In the genomic region with DNA sequence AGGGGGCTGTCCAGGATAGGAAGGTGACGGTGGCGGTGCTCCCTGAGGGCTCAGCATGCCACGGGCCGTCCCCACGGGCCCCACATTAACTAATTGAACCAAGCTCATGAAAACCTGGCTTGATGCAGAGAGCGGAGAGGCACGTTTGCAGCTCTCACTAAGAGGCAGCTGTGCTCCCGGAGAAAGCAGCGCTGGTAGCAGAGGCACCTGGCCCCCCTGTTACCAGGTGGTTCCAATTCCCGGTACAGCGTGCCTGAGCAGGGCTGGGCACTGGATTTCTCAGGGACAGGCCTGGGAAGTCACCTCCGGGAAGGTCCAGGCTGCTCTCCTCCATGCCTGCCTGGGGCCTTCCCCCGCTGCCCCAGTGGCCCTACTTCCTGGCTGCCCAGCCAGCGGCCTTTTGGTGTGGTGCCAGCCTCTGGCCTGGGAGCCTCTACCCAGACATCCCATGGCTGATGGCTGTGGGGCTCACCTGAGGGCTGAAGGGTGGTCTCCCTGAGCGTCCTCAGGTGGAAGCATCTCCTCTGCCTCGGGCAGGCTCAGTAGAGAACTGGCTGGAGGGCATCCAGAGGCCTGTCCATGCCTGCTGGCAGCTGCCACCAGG, we compare ENCODE assay signal across 13 cellular contexts. TPM values are rescaled to one million over a fixed set of nuclear protein-coding genes. Genes with fewer than 3 reads are reported as not detected.
DNase-seq lines count a peak whose midpoint lies in the region; ATAC-seq and TF ChIP-seq lines count a peak whose summit lies in the region.
"Had no signal": no experiment of that assay in that cellular context is flagged by ENCODE, and none has a peak within 500 bp of the region (broad histone marks: within the 10 kb centered on the region; RNA-seq: fewer than 3 reads in every experiment).

No MANE protein-coding gene starts in this region.

- no peak for TF ChIP-seq POLR2A in testis (IDR thresholded peaks at IDR 0.05)

- peak overlapping the region; percentile 86 for H3K27ac Mint-ChIP-seq in dendritic cell treated with granulocyte-macrophage colony-stimulating factor and Interleukin-4, amounts not matched to agents 40 ng/mL and 50 ng/mL, for 4 days
- peak overlapping the region in 6 of 9 donors; percentile 83 to 92 (median 90) for H3K27ac Mint-ChIP-seq in naive thymus-derived CD4-positive, alpha-beta T cell
- H3K27ac Mint-ChIP-seq: HFFc6 had no signal

- peak overlapping the region; percentile 73 for H2AFZ ChIP-seq in KMS-11 (ENCODE audit: low read depth)

- no peaks in the 10 kb centered on the region for H3K9me3 Mint-ChIP-seq in dendritic cell treated with granulocyte-macrophage colony-stimulating factor and Interleukin-4, amounts not matched to agents 40 ng/mL and 50 ng/mL, for 4 days
- peaks cover 0 to 2% (median 0%) of the 10 kb centered on the region in 11 donors for H3K9me3 Mint-ChIP-seq in naive thymus-derived CD4-positive, alpha-beta T cell

- H3K27me3 Mint-ChIP-seq in dendritic cell treated with granulocyte-macrophage colony-stimulating factor and Interleukin-4, amounts not matched to agents 40 ng/mL and 50 ng/mL, for 4 days = peaks cover 18% of the 10 kb centered on the region
- peaks cover 0 to 20% (median 0%) of the 10 kb centered on the region in 5 donors for H3K27me3 Mint-ChIP-seq in naive thymus-derived CD4-positive, alpha-beta T cell

- no peaks in the 10 kb centered on the region; a peak in 1 of 22 replicates for H3K36me3 ChIP-seq in BLaER1 treated with 17β-estradiol and CSF1 and Interleukin-3, amounts not matched to agents 10 nM and 100 nM
- H3K36me3 ChIP-seq in KMS-11 (ENCODE audit: insufficient read depth) (no peaks in the 10 kb centered on the region), testis (ENCODE audit: low read depth, missing control alignments) (no peaks in the 10 kb centered on the region)
- peaks cover 0 to 10% (median 0%) of the 10 kb centered on the region in 3 experiments for H3K36me3 ChIP-seq in naive thymus-derived CD4-positive, alpha-beta T cell (ENCODE audit: control insufficient read depth in 2 of 3, insufficient read depth in 3 of 3, low read length in 3 of 3)

- TF ChIP-seq CTCF in KMS-11 (conservative IDR thresholded peaks at IDR 0.05; ENCODE audit: low read depth, low read length) = no peak
- no peak for TF ChIP-seq CTCF in testis (IDR thresholded peaks at IDR 0.05)

- WGBS in testis, 2 donors = 47 to 60% methylated on average over 1 to 16 of the region's 16 CpGs

- peaks cover 43% of the 10 kb centered on the region for H3K36me3 Mint-ChIP-seq in dendritic cell treated with granulocyte-macrophage colony-stimulating factor and Interleukin-4, amounts not matched to agents 40 ng/mL and 50 ng/mL, for 4 days (ENCODE audit: low read depth)
- peaks cover 0 to 7% (median 0%) of the 10 kb centered on the region in 5 donors for H3K36me3 Mint-ChIP-seq in naive thymus-derived CD4-positive, alpha-beta T cell

- H3K4me1 Mint-ChIP-seq in dendritic cell treated with granulocyte-macrophage colony-stimulating factor and Interleukin-4, amounts not matched to agents 40 ng/mL and 50 ng/mL, for 4 days (ENCODE audit: low read depth) = peaks cover 61% of the 10 kb centered on the region
- H3K4me1 Mint-ChIP-seq in naive thymus-derived CD4-positive, alpha-beta T cell = peaks cover 18 to 53% (median 41%) of the 10 kb centered on the region in 7 donors

- ATAC-seq in naive thymus-derived CD4-positive, alpha-beta T cell = no peak
- ATAC-seq: K562 had no signal

- peaks cover 5% of the 10 kb centered on the region; the same call in 1 of the 2 replicates for H3K79me2 ChIP-seq in KMS-11 (ENCODE audit: insufficient read depth, low read depth)

- POLR2A ChIA-PET in naive thymus-derived CD4-positive, alpha-beta T cell (lab: Charles Lee) = interaction anchor here (0.6 to 2.0 kb wide), 8 partner anchors 19 to 932 kb away, joined by 3 to 7 read pairs (median 4); a partner anchor contains a TSS

- intact Hi-C loops in dendritic cell treated with granulocyte-macrophage colony-stimulating factor and Interleukin-4, amounts not matched to agents 40 ng/mL and 50 ng/mL, for 4 days (cut with micrococcal nuclease) = loop anchor here (5.0 kb wide), 3 partner anchors 41 to 446 kb away; no protein-coding TSS in a partner anchor
- intact Hi-C loops in naive thymus-derived CD4-positive, alpha-beta T cell (cut with micrococcal nuclease) = loop anchor here (1.0 to 5.0 kb wide), 7 partner anchors 21 to 977 kb away; a partner anchor contains a TSS
- intact Hi-C loops in testis (cut with DNase I; ENCODE audit: low total_unique reads) = no loop called here

- H3K27me3 ChIP-seq in BLaER1 treated with 17β-estradiol and CSF1 and Interleukin-3, amounts not matched to agents 10 nM and 100 nM = peaks cover 0 to 37% (median 15%) of the 10 kb centered on the region in 11 experiments; a peak in 18 of 22 replicates
- no peaks in the 10 kb centered on the region for H3K27me3 ChIP-seq in KMS-11 (ENCODE audit: insufficient read depth, low read depth)
- no peaks in the 10 kb centered on the region for H3K27me3 ChIP-seq in naive thymus-derived CD4-positive, alpha-beta T cell (ENCODE audit: control insufficient read depth in 2 of 2, insufficient read depth in 2 of 2, low read length in 2 of 2)
- H3K27me3 ChIP-seq in testis = no peaks in the 10 kb centered on the region

- H3K4me1 ChIP-seq in BLaER1 treated with 17β-estradiol and CSF1 and Interleukin-3, amounts not matched to agents 10 nM and 100 nM = peaks cover 33 to 47% (median 40%) of the 10 kb centered on the region in 10 experiments
- peaks cover 51% of the 10 kb centered on the region for H3K4me1 ChIP-seq in KMS-11 (ENCODE audit: low read depth, poor library complexity, severe bottlenecking)
- peaks cover 22 to 56% of the 10 kb centered on the region in 2 donors for H3K4me1 ChIP-seq in naive thymus-derived CD4-positive, alpha-beta T cell (ENCODE audit: control insufficient read depth in 2 of 2, insufficient read depth in 2 of 2, low read length in 2 of 2)
- H3K4me1 ChIP-seq in testis = peaks cover 6% of the 10 kb centered on the region

- peaks cover 0 to 28% (median 3%) of the 10 kb centered on the region in 11 experiments; a peak in 9 of 22 replicates for H4K20me1 ChIP-seq in BLaER1 treated with 17β-estradiol and CSF1 and Interleukin-3, amounts not matched to agents 10 nM and 100 nM
- H4K20me1 ChIP-seq in KMS-11 (ENCODE audit: insufficient read depth) = no peaks in the 10 kb centered on the region

- peak overlapping the region; percentile 93 for H3K4me3 Mint-ChIP-seq in dendritic cell treated with granulocyte-macrophage colony-stimulating factor and Interleukin-4, amounts not matched to agents 40 ng/mL and 50 ng/mL, for 4 days
- H3K4me3 Mint-ChIP-seq in naive thymus-derived CD4-positive, alpha-beta T cell = peak overlapping the region; percentile 93 to 99 (median 96)
- H3K4me3 Mint-ChIP-seq: HFFc6 had no signal

- H3K27ac ChIP-seq in BLaER1 treated with 17β-estradiol and CSF1 and Interleukin-3, amounts not matched to agents 10 nM and 100 nM = peak overlapping the region in 4 of 11 experiments; percentile 62 to 78 (median 76); a peak in 5 of 22 replicates
- H3K27ac ChIP-seq in KMS-11 (no peak overlapping the region), testis (no peak overlapping the region)
- H3K27ac ChIP-seq in naive thymus-derived CD4-positive, alpha-beta T cell (ENCODE audit: low read depth, low read length) = peak overlapping the region; percentile 52

- peak overlapping the region; percentile 60 to 81 (median 70); a peak in 19 of 20 replicates for H3K4me3 ChIP-seq in BLaER1 treated with 17β-estradiol and CSF1 and Interleukin-3, amounts not matched to agents 10 nM and 100 nM
- H3K4me3 ChIP-seq in KMS-11 (IDR thresholded peaks at IDR 0.05; ENCODE audit: insufficient read depth, low read depth, low read length) (no peak overlapping the region), testis (peak overlapping the region in 1 of 2 donors; percentile 41)
- H3K4me3 ChIP-seq in naive thymus-derived CD4-positive, alpha-beta T cell (ENCODE audit: low read length) = peak overlapping the region; percentile 71
- H3K4me3 ChIP-seq: K562 had no signal

- peak overlapping the region in 10 of 11 experiments; percentile 66 to 83 (median 76); a peak in 20 of 22 replicates for H3K9ac ChIP-seq in BLaER1 treated with 17β-estradiol and CSF1 and Interleukin-3, amounts not matched to agents 10 nM and 100 nM
- H3K9ac ChIP-seq in KMS-11 = peak overlapping the region; percentile 46; the same call in 1 of the 2 replicates

- CTCF ChIA-PET in naive thymus-derived CD4-positive, alpha-beta T cell (lab: Charles Lee) = interaction anchor here (0.8 to 1.5 kb wide), 4 partner anchors 22 to 442 kb away, joined by 3 to 4 read pairs (median 4); no protein-coding TSS in a partner anchor

- peak overlapping the region; percentile 86 to 99 (median 97) for H3K4me2 ChIP-seq in BLaER1 treated with 17β-estradiol and CSF1 and Interleukin-3, amounts not matched to agents 10 nM and 100 nM
- peak overlapping the region; percentile 95 for H3K4me2 ChIP-seq in KMS-11

- peak in 2 of 9 donors; percentile 8 to 32 for DNase-seq in naive thymus-derived CD4-positive, alpha-beta T cell
- DNase-seq in NOMO-1 treated with DMSO at 0.1 percent for 48 hours (lab: John Stamatoyannopoulos, UW; ENCODE audit: unreplicated experiment) (no peak), testis (no peak), SW 1271 (lab: John Stamatoyannopoulos, UW) (no peak)
- DNase-seq in stimulated activated CD8-positive, alpha-beta memory T cell treated with anti-CD3 and anti-CD28 coated beads, Interleukin-4, amount 100 ng/mL, for 48 hours = no peak
- DNase-seq: DMS 273 treated with DMSO at 0.1 percent for 48 hours, HFFc6 had no signal

- no peaks in the 10 kb centered on the region for H3K9me3 ChIP-seq in BLaER1 treated with 17β-estradiol and CSF1 and Interleukin-3, amounts not matched to agents 10 nM and 100 nM (replicated peaks in 1 of 11)
- no peaks in the 10 kb centered on the region for H3K9me3 ChIP-seq in naive thymus-derived CD4-positive, alpha-beta T cell (ENCODE audit: control insufficient read depth in 2 of 3, low read length in 3 of 3)
- no peaks in the 10 kb centered on the region for H3K9me3 ChIP-seq in testis

RNA-seq across cellular contexts. Expression of a gene that starts 1.2 kb away (rescaled TPM):
- total RNA-seq in naive thymus-derived CD4-positive, alpha-beta T cell = 10 to 100 TPM; 14.7 to 46.4 (median 41.4) TPM
- 10 to 100 TPM; 15.8 to 20.9 TPM for polyA plus RNA-seq in naive thymus-derived CD4-positive, alpha-beta T cell
- total RNA-seq in testis = 10 to 100 TPM; 12.8 to 24.2 TPM
- 6.0 TPM for polyA plus RNA-seq in testis (ENCODE audit: insufficient read depth, low read depth, low replicate concordance)
- total RNA-seq: HFFc6, RPMI7951 had no signal
- polyA plus RNA-seq: K562 had no signal

RNA-seq across cellular contexts. Expression of a gene that starts 1.7 kb away (rescaled TPM):
- 1 to 10 TPM in 1 of 5 experiments, under 1 TPM in 4; 0.05 to 1.1 (median 0.73) TPM for total RNA-seq in naive thymus-derived CD4-positive, alpha-beta T cell
- under 1 TPM in 1 of 2 donors, not detected in 1; 0.09 TPM for polyA plus RNA-seq in naive thymus-derived CD4-positive, alpha-beta T cell
- total RNA-seq in testis = 1 to 10 TPM in 1 of 2 donors, under 1 TPM in 1; 0.94 to 1.1 TPM
- polyA plus RNA-seq in testis (ENCODE audit: insufficient read depth, low read depth, low replicate concordance) = 0.46 TPM
- total RNA-seq: HFFc6, K562, RPMI7951, subcutaneous adipose tissue had no signal
- polyA plus RNA-seq: K562 had no signal

RNA-seq across cellular contexts. Expression of a gene that starts 45.5 kb away (rescaled TPM):
- 10 to 100 TPM; 43.6 to 55.0 (median 50.9) TPM for total RNA-seq in naive thymus-derived CD4-positive, alpha-beta T cell
- 10 to 100 TPM; 51.7 to 83.7 TPM for polyA plus RNA-seq in naive thymus-derived CD4-positive, alpha-beta T cell
- total RNA-seq in testis = 10 to 100 TPM; 87.4 to 95.5 TPM
- polyA plus RNA-seq in testis (ENCODE audit: insufficient read depth, low read depth, low replicate concordance) = 133 TPM
